Comparison of ENCODE assay signal across 14 cellular contexts in the genomic region with DNA sequence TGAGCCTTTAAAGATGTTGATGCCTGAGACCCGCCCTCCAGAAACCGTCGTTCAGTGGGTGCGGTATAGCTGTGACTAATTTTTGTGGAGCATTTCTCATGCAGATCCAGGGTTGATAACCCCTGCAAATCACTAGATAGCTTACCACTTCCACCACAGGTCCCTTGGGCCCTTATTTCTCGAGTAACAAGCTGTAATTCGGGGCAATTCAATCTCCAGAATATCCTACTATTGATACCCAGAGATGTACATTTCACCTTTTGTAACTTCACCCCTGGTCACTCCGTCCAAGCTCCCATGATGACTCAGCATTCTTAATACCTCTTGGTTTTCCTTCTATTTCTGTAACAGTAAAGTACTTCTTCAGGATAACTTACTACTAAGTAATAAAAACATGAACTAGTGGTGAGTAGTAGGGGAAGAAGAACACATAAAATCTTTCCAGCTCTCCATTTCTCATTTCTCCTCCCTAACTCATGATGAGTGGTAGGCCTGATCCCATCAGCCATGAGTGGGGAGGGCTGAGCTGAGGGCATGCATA.
A peak's percentile ranks its signal among the peaks of the same experiment; 100 is the strongest.
DNase-seq lines count a peak whose midpoint lies in the region; ATAC-seq, FAIRE-seq and TF ChIP-seq lines count a peak whose summit lies in the region.
"Had no signal": no experiment of that assay in that cellular context is flagged by ENCODE, and none has a peak within 500 bp of the region (broad histone marks: within the 10 kb centered on the region; RNA-seq: fewer than 3 reads in every experiment).

No MANE protein-coding gene starts in this region.

- CTCF ChIA-PET in IMR-90 (lab: Yijun Ruan, JAX), result interaction anchor here (1.4 kb wide), 1 partner anchor 75 kb away, joined by 3 read pairs; no protein-coding TSS in a partner anchor

- H4K5ac ChIP-seq in IMR-90 (ENCODE audit: low read depth, low read length), result peak overlapping the region; percentile 40; the same call in 1 of the 2 replicates

- peak overlapping the region; percentile 90 for H2BK5ac ChIP-seq in IMR-90 (ENCODE audit: low read depth, low read length, poor library complexity, severe bottlenecking)

- H3K4me1 ChIP-seq in IMR-90 (ENCODE audit: control insufficient read depth, insufficient read depth, low read length), result peaks cover 27% of the 10 kb centered on the region
- peaks cover 4 to 6% of the 10 kb centered on the region in 2 donors for H3K4me1 ChIP-seq in small intestine (ENCODE audit: control insufficient read depth in 2 of 2, insufficient read depth in 1 of 2, low read depth in 1 of 2, low read length in 1 of 2)

- H3K9me1 ChIP-seq in IMR-90 (ENCODE audit: insufficient read depth, low read length), result peaks cover 32% of the 10 kb centered on the region

- peaks cover 0 to 3% of the 10 kb centered on the region in 2 experiments; a peak in 1 of 4 replicates for H3K79me1 ChIP-seq in IMR-90 (ENCODE audit: low read depth in 1 of 2, low read length in 2 of 2)

- in situ Hi-C loops in IMR-90 (cut with MboI; ENCODE audit: low sequenced_read_pairs), result loop anchor here (10.0 kb wide), 1 partner anchor 192 kb away; no protein-coding TSS in a partner anchor

- H2AFZ ChIP-seq in IMR-90 (replicated peaks; ENCODE audit: low read length, poor library complexity), result no peak overlapping the region

- no peak overlapping the region for H3K4me2 ChIP-seq in IMR-90 (ENCODE audit: low read depth, low read length)

- H3K9me3 ChIP-seq in IMR-90 (ENCODE audit: control insufficient read depth, insufficient read depth, low read length) (no peaks in the 10 kb centered on the region), small intestine (ENCODE audit: control insufficient read depth, low read depth) (no peaks in the 10 kb centered on the region)

- WGBS in IMR-90 (ENCODE audit: extremely low coverage in 2 of 2, insufficient read length in 1 of 2), 2 experiments, result 95% methylated on average over 4 of the region's 7 CpGs; no CpG with 5 or more reads in 1 of the 2 experiments
- 58 to 79% (median 75%) methylated on average over 7 of the region's 7 CpGs for WGBS in small intestine, 3 donors

- peak overlapping the region in 1 of 2 experiments; percentile 59; a peak in 3 of 4 replicates for H4K8ac ChIP-seq in IMR-90 (ENCODE audit: low read depth in 2 of 2, low read length in 2 of 2)

- H3K4me3 ChIP-seq in IMR-90 (ENCODE audit: insufficient read depth, low read depth, low read length), result no peak overlapping the region
- H3K4me3 ChIP-seq in small intestine (ENCODE audit: low read depth in 1 of 2, low read length in 2 of 2), result no peak overlapping the region

- H2BK15ac ChIP-seq in IMR-90 (ENCODE audit: low read depth, low read length), result peak overlapping the region; percentile 26; the same call in 1 of the 3 replicates

- H3K27ac ChIP-seq in IMR-90 (ENCODE audit: insufficient read depth, low read length) (peak overlapping the region; percentile 15; the same call in 1 of the 2 replicates), small intestine (ENCODE audit: low read depth in 1 of 2, low read length in 1 of 2) (no peak overlapping the region)

- H3K9ac ChIP-seq in IMR-90 (ENCODE audit: low read depth, low read length), result no peak overlapping the region

- POLR2A ChIA-PET in IMR-90 (lab: Charles Lee; ENCODE audit: unreplicated experiment), result no interaction called here

- H3K23ac ChIP-seq in IMR-90 (ENCODE audit: low read depth, low read length), result peak overlapping the region; percentile 10; the same call in 1 of the 2 replicates

- no peak overlapping the region for H2AK9ac ChIP-seq in IMR-90 (replicated peaks; ENCODE audit: low read depth, low read length, poor library complexity)

- peak overlapping the region; percentile 68 for H3K4ac ChIP-seq in IMR-90 (ENCODE audit: low read depth, low read length)

- no peak for TF ChIP-seq POLR2A in IMR-90 (IDR thresholded peaks at IDR 0.05; ENCODE audit: low read depth, low read length)

- H4K20me1 ChIP-seq in IMR-90 (ENCODE audit: insufficient read depth, low read length), result peaks cover 10% of the 10 kb centered on the region; the same call in 1 of the 2 replicates

- intact Hi-C loops in IMR-90 (cut with micrococcal nuclease), result loop anchor here (5.0 kb wide), 1 partner anchor 415 kb away; no protein-coding TSS in a partner anchor

- H3K4me3 Mint-ChIP-seq in chondrocyte (ENCODE audit: unreplicated experiment), result no peak overlapping the region
- H3K4me3 Mint-ChIP-seq: activated T-cell treated with anti-CD3 and anti-CD28 coated beads, Interleukin-2, amount 50 U/mL, for 4 hours; central memory CD8-positive, alpha-beta T cell had no signal

- no peaks in the 10 kb centered on the region for H3K36me3 Mint-ChIP-seq in chondrocyte (ENCODE audit: low read depth)

- no peak for ATAC-seq in IMR-90 (ENCODE audit: low read depth)
- ATAC-seq in omental fat pad (ENCODE audit: low FRiP score), result no peak
- ATAC-seq: activated T-cell treated with anti-CD3 and anti-CD28 coated beads, Interleukin-2, amount 50 U/mL, for 4 hours had no signal

- H3K27me3 ChIP-seq in IMR-90 (ENCODE audit: control insufficient read depth, insufficient read depth, low read length) (no peaks in the 10 kb centered on the region), small intestine (ENCODE audit: control insufficient read depth in 2 of 2, insufficient read depth in 2 of 2, low read length in 2 of 2) (no peaks in the 10 kb centered on the region)

- H3K14ac ChIP-seq in IMR-90 (replicated peaks; ENCODE audit: low read depth, low read length), result peak overlapping the region; percentile 27

- H2BK20ac ChIP-seq in IMR-90 (ENCODE audit: low read depth, low read length), result peak overlapping the region; percentile 74

- no peak for TF ChIP-seq RAD21 in IMR-90 (IDR thresholded peaks at IDR 0.05; ENCODE audit: low read length)

- H3K4me1 Mint-ChIP-seq in chondrocyte (ENCODE audit: low read depth), result peaks cover 59% of the 10 kb centered on the region

- H3K36me3 ChIP-seq in IMR-90 (ENCODE audit: control insufficient read depth, insufficient read depth, low read length) (no peaks in the 10 kb centered on the region), small intestine (ENCODE audit: control insufficient read depth in 2 of 2, insufficient read depth in 2 of 2, low read length in 2 of 2) (no peaks in the 10 kb centered on the region)

- no TSS peak for BruUV-seq in IMR-90 (replicated peaks; lab: Mats Ljungman, UMichigan)

- peak overlapping the region; percentile 75 for H4K91ac ChIP-seq in IMR-90 (ENCODE audit: insufficient read depth, low read depth, low read length)

- peak overlapping the region; percentile 42; the same call in 1 of the 2 replicates for H2AK5ac ChIP-seq in IMR-90 (ENCODE audit: low read depth, low read length)

- no peaks in the 10 kb centered on the region for H3K27me3 Mint-ChIP-seq in chondrocyte (ENCODE audit: low read depth)
- H3K27me3 Mint-ChIP-seq: central memory CD8-positive, alpha-beta T cell had no signal

- FAIRE-seq in small intestine (lab: Jason Lieb, UNC), result no peak

- no peak overlapping the region for H3K56ac ChIP-seq in IMR-90 (ENCODE audit: extremely low read depth, insufficient read depth, low read length)

- H2BK120ac ChIP-seq in IMR-90 (ENCODE audit: low read depth, low read length), result peak overlapping the region; percentile 94

- peak overlapping the region; percentile 96 for H3K27ac Mint-ChIP-seq in chondrocyte (ENCODE audit: unreplicated experiment)

- dilution Hi-C loops in IMR-90 (cut with HindIII; ENCODE audit: low sequenced_read_pairs, unreplicated experiment), result no loop called here

- peak; percentile 70 for DNase-seq in A172 (ENCODE audit: low spot score)
- peak; percentile 54 for DNase-seq in IMR-90
- no peak for DNase-seq in chondrocyte (ENCODE audit: low spot score)
- DNase-seq in myocyte (ENCODE audit: low read depth), result peak; percentile 34
- DNase-seq in omental fat pad (ENCODE audit: low spot score), result no peak
- DNase-seq in cerebellar nuclear complex (lab: John Stamatoyannopoulos, UW), result no peak
- DNase-seq in NCI-H1436 (lab: John Stamatoyannopoulos, UW), result no peak
- DNase-seq in small intestine, result no peak
- DNase-seq: activated T-cell treated with anti-CD3 and anti-CD28 coated beads, Interleukin-2, amount 50 U/mL, for 4 hours; GDM1; KBM-7; OCI-M1; retina had no signal

- H3K9me3 Mint-ChIP-seq in chondrocyte (ENCODE audit: low read depth), result peaks cover 3% of the 10 kb centered on the region
- H3K9me3 Mint-ChIP-seq: activated T-cell treated with anti-CD3 and anti-CD28 coated beads, Interleukin-2, amount 50 U/mL, for 4 hours; central memory CD8-positive, alpha-beta T cell had no signal

- H3K18ac ChIP-seq in IMR-90 (ENCODE audit: low read depth, low read length), result peak overlapping the region; percentile 69

- no peak for TF ChIP-seq CTCF in IMR-90 (conservative IDR thresholded peaks at IDR 0.05; ENCODE audit: low read depth, low read length)
- no peak for TF ChIP-seq CTCF in chondrocyte (IDR thresholded peaks at IDR 0.05)
- TF ChIP-seq CTCF in omental fat pad (IDR thresholded peaks at IDR 0.05), result no peak

TF ChIP-seq in IMR-90, 13 proteins besides CTCF, POLR2A, EP300 and RAD21:
- 0 out of 2 replicates have a peak, but pooled peaks have one; percentile 15 for TF ChIP-seq FOS (IDR thresholded peaks at IDR 0.05; ENCODE audit: low read depth, low read length)
- TF ChIP-seq MAFK (IDR thresholded peaks at IDR 0.05; ENCODE audit: low read depth, low read length), result peak; percentile 99
- TF ChIP-seq MAZ (IDR thresholded peaks at IDR 0.05; ENCODE audit: borderline replicate concordance, low read depth, low read length), result no peak
- TF ChIP-seq NFE2L2 (IDR thresholded peaks at IDR 0.05; ENCODE audit: low read depth, low read length), result peak; percentile 97

Comparison
In these comparisons a context has a peak if more than half of its experiments do, and no peak if none do; other contexts are left out.
1. DNase-seq: peak in A172 (single experiment), IMR-90 (single experiment) and myocyte (single experiment); none in chondrocyte (single experiment), omental fat pad (single experiment), cerebellar nuclear complex (0 of 2), NCI-H1436 (single experiment) and small intestine (single experiment).